In the genomic region with DNA sequence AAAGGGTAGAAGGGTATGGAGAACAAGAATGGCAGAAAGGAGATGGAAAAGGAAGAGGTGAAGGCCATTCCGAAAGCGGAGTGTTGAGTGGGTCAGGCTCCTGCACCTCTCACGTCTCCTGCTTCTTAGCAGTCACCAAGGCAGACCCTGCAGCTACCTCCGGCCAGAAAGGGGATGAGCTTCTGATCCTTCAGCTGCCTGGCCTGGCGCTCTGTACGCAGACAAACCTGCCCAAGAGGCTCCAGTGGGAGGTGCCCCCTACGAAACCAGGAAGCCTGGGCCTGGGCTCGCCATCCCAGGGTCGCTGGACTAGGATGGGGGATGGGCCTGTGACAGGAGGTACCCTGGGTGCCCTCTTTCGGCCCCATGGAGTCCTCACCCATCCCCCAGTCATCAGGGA, we compare ENCODE assay signal across 29 cellular contexts. TPM values are rescaled to one million over a fixed set of nuclear protein-coding genes. Genes with fewer than 3 reads are reported as not detected.
"Had no signal": no experiment of that assay in that cellular context is flagged by ENCODE, and none has a peak within 500 bp of the region (broad histone marks: within the 10 kb centered on the region; RNA-seq: fewer than 3 reads in every experiment).

No MANE protein-coding gene starts in this region.

- H3K27me3 Mint-ChIP-seq: activated CD4-positive, alpha-beta T cell treated with anti-CD3 and anti-CD28 coated beads for 36 hours; activated naive CD8-positive, alpha-beta T cell; activated T-helper 17 cell treated with anti-CD3 and anti-CD28 coated beads, Interleukin-2, amount 50 U/mL, for 72 hours had no signal

- H3K4me1 Mint-ChIP-seq: activated T-helper 17 cell treated with anti-CD3 and anti-CD28 coated beads, Interleukin-2, amount 50 U/mL, for 72 hours had no signal

- H3K27ac ChIP-seq: brain microvascular endothelial cell, cardiac muscle cell, SK-N-MC, VCaP had no signal

- H3K36me3 Mint-ChIP-seq: activated naive CD8-positive, alpha-beta T cell had no signal

- H3K36me3 ChIP-seq: brain microvascular endothelial cell, cardiac muscle cell had no signal

- H3K4me3 ChIP-seq: cardiac muscle cell, SK-N-MC had no signal

- H3K27me3 ChIP-seq: brain microvascular endothelial cell, cardiac muscle cell had no signal

- ATAC-seq: activated CD4-positive, alpha-beta T cell treated with anti-CD3 and anti-CD28 coated beads for 36 hours; activated T-helper 17 cell treated with anti-CD3 and anti-CD28 coated beads, Interleukin-2, amount 50 U/mL, for 72 hours; Panc1; Right ventricle myocardium inferior had no signal

- H3K4me3 Mint-ChIP-seq: activated CD4-positive, alpha-beta T cell treated with anti-CD3 and anti-CD28 coated beads for 36 hours; activated naive CD4-positive, alpha-beta T cell treated with anti-CD3 and anti-CD28 coated beads for 36 hours; activated naive CD8-positive, alpha-beta T cell; activated T-helper 17 cell treated with anti-CD3 and anti-CD28 coated beads, Interleukin-2, amount 50 U/mL, for 72 hours had no signal

- H3K27ac Mint-ChIP-seq: activated CD4-positive, alpha-beta T cell treated with anti-CD3 and anti-CD28 coated beads for 36 hours; activated naive CD4-positive, alpha-beta T cell treated with anti-CD3 and anti-CD28 coated beads for 36 hours; activated naive CD8-positive, alpha-beta T cell; activated T-helper 17 cell treated with anti-CD3 and anti-CD28 coated beads, Interleukin-2, amount 50 U/mL, for 72 hours had no signal

- DNase-seq: activated CD4-positive, alpha-beta T cell treated with anti-CD3 and anti-CD28 coated beads for 36 hours; activated CD4-positive, alpha-beta T cell treated with anti-CD3 and anti-CD28 coated beads, Interleukin-2, amount 50 U/mL, for 1 hour; activated CD4-positive, CD25-positive, alpha-beta regulatory T cell; activated CD8-positive, alpha-beta memory T cell treated with anti-CD3 and anti-CD28 coated beads for 24 hours; activated gamma-delta T cell; activated naive CD4-positive, alpha-beta T cell treated with anti-CD3 and anti-CD28 coated beads for 36 hours; activated T-cell treated with anti-CD3 and anti-CD28 coated beads for 4 hours; amygdala; brain microvascular endothelial cell; cerebellar nuclear complex; Karpas-422; MM.1S; NCI-H1105; NCI-H1436; NCI-H1694 treated with DMSO at 0.1 percent for 48 hours; NCI-H2029 treated with DMSO at 0.1 percent for 48 hours; NCI-H510A treated with DMSO at 0.1 percent for 48 hours; NCI-H69; NK-92 treated with Interleukin-12 subunit alpha and Interleukin-12 subunit beta, amount 100 ng/mL, for 24 hours; OCI-M1; RPMI8226; T-helper 1 cell had no signal

- H3K9me3 Mint-ChIP-seq: activated naive CD4-positive, alpha-beta T cell treated with anti-CD3 and anti-CD28 coated beads for 36 hours; activated T-helper 17 cell treated with anti-CD3 and anti-CD28 coated beads, Interleukin-2, amount 50 U/mL, for 72 hours had no signal

RNA-seq across cellular contexts. Expression of a gene that starts 3.0 kb away (rescaled TPM):
- total RNA-seq: Right ventricle myocardium inferior had no signal
